In genomic region chr7:102466097-102466496, GRCh38 we compare ENCODE assay signal across 2 cellular contexts.
TF ChIP-seq lines count a peak whose summit lies in the region.

No MANE protein-coding gene starts in this region.

TF ChIP-seq in A549, 52 proteins besides CTCF, POLR2A, EP300 and RAD21:
- TF ChIP-seq CBX8 (IDR thresholded peaks at IDR 0.05) (no peak), PHF8 (IDR thresholded peaks at IDR 0.05; ENCODE audit: borderline replicate concordance, low read depth) (no peak), E2F6 (IDR thresholded peaks at IDR 0.05; ENCODE audit: borderline replicate concordance, low read depth) (no peak), ELK1 (IDR thresholded peaks at IDR 0.05; ENCODE audit: low read depth, low read length) (no peak), GATA3 (IDR thresholded peaks at IDR 0.05; ENCODE audit: borderline replicate concordance) (no peak), PBX3 (IDR thresholded peaks at IDR 0.05) (no peak), MYC (IDR thresholded peaks at IDR 0.05; ENCODE audit: borderline replicate concordance, low read length) (no peak), ZNF302 (CRISPR knock-in tag; IDR thresholded peaks at IDR 0.05) (no peak), REST (IDR thresholded peaks at IDR 0.05) (no peak), CHD4 (IDR thresholded peaks at IDR 0.05; ENCODE audit: borderline replicate concordance) (no peak), ZSCAN20 (CRISPR knock-in tag; IDR thresholded peaks at IDR 0.05) (no peak), TFCP2L1 (CRISPR knock-in tag; IDR thresholded peaks at IDR 0.05) (no peak), BCL3 (IDR thresholded peaks at IDR 0.05) (no peak), ATOH8 (CRISPR knock-in tag; IDR thresholded peaks at IDR 0.05; ENCODE audit: low read depth) (no peak), KDM5A (IDR thresholded peaks at IDR 0.05) (no peak), CHD2 (IDR thresholded peaks at IDR 0.05; ENCODE audit: low read length, partially characterized antibody) (no peak), EHF (CRISPR knock-in tag; IDR thresholded peaks at IDR 0.05) (no peak)

TF ChIP-seq in GM23338, 12 proteins besides CTCF, POLR2A, EP300 and RAD21:
- TF ChIP-seq ETS1 (IDR thresholded peaks at IDR 0.05) (no peak), JUNB (IDR thresholded peaks at IDR 0.05; ENCODE audit: unreplicated experiment) (no peak), NANOG (IDR thresholded peaks at IDR 0.05; ENCODE audit: borderline replicate concordance) (no peak), EZH2 (IDR thresholded peaks at IDR 0.05; ENCODE audit: low read depth, unreplicated experiment) (no peak), EZH2phosphoT487 (IDR thresholded peaks at IDR 0.05; ENCODE audit: unreplicated experiment) (no peak), ZNF114 (CRISPR knock-in tag; IDR thresholded peaks at IDR 0.05) (no peak), CREB1 (CRISPR knock-in tag; IDR thresholded peaks at IDR 0.05; ENCODE audit: low read depth) (no peak), REST (IDR thresholded peaks at IDR 0.05; ENCODE audit: unreplicated experiment) (no peak), ZNF462 (CRISPR knock-in tag; IDR thresholded peaks at IDR 0.05) (no peak), POLR2AphosphoS5 (IDR thresholded peaks at IDR 0.05; ENCODE audit: low read depth) (no peak)
